ENCODE assay signal across 10 cellular contexts in genomic region chr11:66326261-66327111, GRCh38. TPM values are rescaled to one million over a fixed set of nuclear protein-coding genes. Genes with fewer than 3 reads are reported as not detected.
DNase-seq lines count a peak whose midpoint lies in the region; ATAC-seq lines count a peak whose summit lies in the region.
"Had no signal": no experiment of that assay in that cellular context is flagged by ENCODE, and none has a peak within 500 bp of the region (broad histone marks: within the 10 kb centered on the region; RNA-seq: fewer than 3 reads in every experiment).

No MANE protein-coding gene starts in this region.

- peaks cover 2% of the 10 kb centered on the region for H3K36me3 ChIP-seq in adipocyte (ENCODE audit: control insufficient read depth, insufficient read depth, low read length, severe bottlenecking)

- CTCF ChIA-PET in activated CD8-positive, alpha-beta memory T cell treated with anti-CD3 and anti-CD28 coated beads, Interleukin-2, amount 10 ng/mL, durations not matched to agents 7 days and 5 days (lab: Charles Lee), result interaction anchor here (1.0 to 3.7 kb wide), 6 partner anchors 9 to 62 kb away, joined by 4 to 75 read pairs (median 4); partner anchors contain the start of genes B4GAT1 and CD248

- DNase-seq in activated CD8-positive, alpha-beta memory T cell treated with anti-CD3 and anti-CD28 coated beads, Interleukin-2, amount 10 ng/mL, durations not matched to agents 7 days and 5 days, result peak; percentile 82
- DNase-seq in activated CD8-positive, alpha-beta memory T cell treated with anti-CD3 and anti-CD28 coated beads, Interleukin-2, amount 50 U/mL, for 48 hours, result no peak
- DNase-seq in adipocyte (ENCODE audit: low read depth) (peak; percentile 77), kidney tubule cell (ENCODE audit: low spot score) (peak; percentile 40), ureter (ENCODE audit: low spot score) (peak; percentile 69), activated gamma-delta T cell treated with Interleukin-2 at 50 U/mL for 16 hours (no peak), kidney glomerular epithelial cell (lab: John Stamatoyannopoulos, UW) (no peak)

- H3K27me3 Mint-ChIP-seq in activated CD8-positive, alpha-beta memory T cell treated with anti-CD3 and anti-CD28 coated beads, Interleukin-2, amount 10 ng/mL, durations not matched to agents 7 days and 5 days, result no peaks in the 10 kb centered on the region
- H3K27me3 Mint-ChIP-seq: type B pancreatic cell had no signal

- H3K4me3 ChIP-seq in adipocyte (ENCODE audit: low read length), result peak overlapping the region; percentile 7

- no peaks in the 10 kb centered on the region for H3K9me3 Mint-ChIP-seq in activated CD8-positive, alpha-beta memory T cell treated with anti-CD3 and anti-CD28 coated beads, Interleukin-2, amount 10 ng/mL, durations not matched to agents 7 days and 5 days (ENCODE audit: low read depth)
- H3K9me3 Mint-ChIP-seq: type B pancreatic cell had no signal

- H3K36me3 Mint-ChIP-seq in activated CD8-positive, alpha-beta memory T cell treated with anti-CD3 and anti-CD28 coated beads, Interleukin-2, amount 10 ng/mL, durations not matched to agents 7 days and 5 days, result no peaks in the 10 kb centered on the region
- H3K36me3 Mint-ChIP-seq: type B pancreatic cell had no signal

- H3K9ac ChIP-seq in adipocyte (ENCODE audit: low read length), result peak overlapping the region; percentile 75

- H3K4me1 Mint-ChIP-seq in activated CD8-positive, alpha-beta memory T cell treated with anti-CD3 and anti-CD28 coated beads, Interleukin-2, amount 10 ng/mL, durations not matched to agents 7 days and 5 days, result peaks cover 54% of the 10 kb centered on the region

- ATAC-seq in activated CD8-positive, alpha-beta memory T cell treated with anti-CD3 and anti-CD28 coated beads, Interleukin-2, amount 10 ng/mL, durations not matched to agents 7 days and 5 days, result peak; percentile 56
- no peak for ATAC-seq in HG03196 (IDR thresholded peaks at IDR 0.05; ENCODE audit: unreplicated experiment)

- no peaks in the 10 kb centered on the region for H3K27me3 ChIP-seq in adipocyte (replicated peaks; ENCODE audit: control insufficient read depth, insufficient read depth, low read length)

- peaks cover 65% of the 10 kb centered on the region for H3K4me1 ChIP-seq in adipocyte (ENCODE audit: control insufficient read depth, insufficient read depth, low read length)

- H3K9me3 ChIP-seq in adipocyte (ENCODE audit: control insufficient read depth, low read length), result no peaks in the 10 kb centered on the region

- H3K4me3 Mint-ChIP-seq in activated CD8-positive, alpha-beta memory T cell treated with anti-CD3 and anti-CD28 coated beads, Interleukin-2, amount 10 ng/mL, durations not matched to agents 7 days and 5 days, result peak overlapping the region; percentile 12

- peak overlapping the region; percentile 92 for H3K27ac Mint-ChIP-seq in activated CD8-positive, alpha-beta memory T cell treated with anti-CD3 and anti-CD28 coated beads, Interleukin-2, amount 10 ng/mL, durations not matched to agents 7 days and 5 days

RNA-seq across cellular contexts. Expression of gene CD248, which starts 9.6 kb away (rescaled TPM):
- total RNA-seq in activated CD8-positive, alpha-beta memory T cell treated with anti-CD3 and anti-CD28 coated beads, Interleukin-2, amount 10 ng/mL, durations not matched to agents 7 days and 5 days, result 10 to 100 TPM; 16.8 to 35.5 TPM
- total RNA-seq in ureter, result 49.2 TPM
- total RNA-seq: NCI-H460 had no signal

RNA-seq across cellular contexts. Expression of gene RIN1, which starts 9.7 kb away (rescaled TPM):
- total RNA-seq in activated CD8-positive, alpha-beta memory T cell treated with anti-CD3 and anti-CD28 coated beads, Interleukin-2, amount 10 ng/mL, durations not matched to agents 7 days and 5 days, result 1 to 10 TPM in 1 of 2 experiments, under 1 TPM in 1; 0.68 to 2.5 TPM
- 16.7 TPM for total RNA-seq in ureter

RNA-seq across cellular contexts. Expression of gene BRMS1, which starts 18.4 kb away (rescaled TPM):
- total RNA-seq in activated CD8-positive, alpha-beta memory T cell treated with anti-CD3 and anti-CD28 coated beads, Interleukin-2, amount 10 ng/mL, durations not matched to agents 7 days and 5 days, result 10 to 100 TPM; 55.3 to 56.8 TPM
- total RNA-seq in ureter, result 25.7 TPM

RNA-seq across cellular contexts. Expression of gene B4GAT1, which starts 20.9 kb away (rescaled TPM):
- 1 to 10 TPM; 7.9 to 8.7 TPM for total RNA-seq in activated CD8-positive, alpha-beta memory T cell treated with anti-CD3 and anti-CD28 coated beads, Interleukin-2, amount 10 ng/mL, durations not matched to agents 7 days and 5 days
- total RNA-seq in ureter, result 15.2 TPM

RNA-seq across cellular contexts. Expression of gene TMEM151A, which starts 34.8 kb away (rescaled TPM):
- total RNA-seq in activated CD8-positive, alpha-beta memory T cell treated with anti-CD3 and anti-CD28 coated beads, Interleukin-2, amount 10 ng/mL, durations not matched to agents 7 days and 5 days, result not detected
- not detected for total RNA-seq in ureter

Comparison
In these comparisons a context has a peak if more than half of its experiments do, and no peak if none do; other contexts are left out.
1. DNase-seq: peak in activated CD8-positive, alpha-beta memory T cell treated with anti-CD3 and anti-CD28 coated beads, Interleukin-2, amount 10 ng/mL, durations not matched to agents 7 days and 5 days (single experiment), adipocyte (single experiment), kidney tubule cell (single experiment) and ureter (single experiment); none in activated CD8-positive, alpha-beta memory T cell treated with anti-CD3 and anti-CD28 coated beads, Interleukin-2, amount 50 U/mL, for 48 hours (single experiment), activated gamma-delta T cell treated with Interleukin-2 at 50 U/mL for 16 hours (single experiment) and kidney glomerular epithelial cell (single experiment).